In the genomic region with DNA sequence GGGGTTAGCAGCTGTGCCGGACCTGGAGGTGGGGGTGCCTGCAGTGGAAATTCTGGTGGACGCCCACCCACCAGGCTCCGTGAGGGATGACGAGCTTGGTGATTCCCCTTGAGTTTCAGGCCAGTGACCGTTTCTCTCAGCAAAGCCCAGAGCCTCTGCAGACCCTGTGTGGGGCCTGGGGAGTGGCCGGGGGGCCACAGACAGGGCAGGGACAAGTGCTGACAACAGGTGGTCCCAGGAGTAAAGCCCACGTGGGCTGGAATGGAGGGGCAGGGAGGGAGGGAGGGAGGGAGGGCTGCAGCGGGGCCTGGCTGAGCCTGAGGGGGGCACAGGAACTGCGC, we compare ENCODE assay signal across 19 cellular contexts. TPM values are rescaled to one million over a fixed set of nuclear protein-coding genes. Genes with fewer than 3 reads are reported as not detected.
DNase-seq lines count a peak whose midpoint lies in the region; ATAC-seq and TF ChIP-seq lines count a peak whose summit lies in the region.
"Had no signal": no experiment of that assay in that cellular context is flagged by ENCODE, and none has a peak within 500 bp of the region (broad histone marks: within the 10 kb centered on the region; RNA-seq: fewer than 3 reads in every experiment).

No MANE protein-coding gene starts in this region.

- BruUV-seq in Panc1 (replicated peaks; lab: Mats Ljungman, UMichigan), result no TSS peak

- no peak overlapping the region for H2BK5ac ChIP-seq in H9 (ENCODE audit: insufficient read length, low read length)

- H3K27ac Mint-ChIP-seq in H9, result peak overlapping the region in 1 of 3 experiments; percentile 83; a peak in 1 of 7 replicates
- H3K27ac Mint-ChIP-seq: CD4-positive, CD25-positive, alpha-beta regulatory T cell; IgD-negative memory B cell had no signal

- no peak overlapping the region for H3K27ac ChIP-seq in H9 (ENCODE audit: insufficient read length, low read depth, low read length)
- peak overlapping the region; percentile 61; the same call in 1 of the 2 replicates for H3K27ac ChIP-seq in Panc1 (ENCODE audit: low read length)
- H3K27ac ChIP-seq in right lobe of liver, result peak overlapping the region in 2 of 3 donors; percentile 11 to 29
- H3K27ac ChIP-seq in substantia nigra (ENCODE audit: low read depth, low read length, poor library complexity, severe bottlenecking), result peak overlapping the region; percentile 72
- H3K27ac ChIP-seq in SK-N-SH (ENCODE audit: low read depth in 2 of 2, low read length in 1 of 2), result no peak overlapping the region
- H3K27ac ChIP-seq: Peyer's patch had no signal

- H3K79me2 ChIP-seq in H9 (ENCODE audit: insufficient read depth, low read length) (peaks cover 6% of the 10 kb centered on the region; the same call in 1 of the 2 replicates), SK-N-SH (ENCODE audit: insufficient read depth) (peaks cover 73% of the 10 kb centered on the region)

- CTCF ChIA-PET in Panc1 (lab: Charles Lee) (no interaction called here), SK-N-SH (lab: Yijun Ruan, JAX) (interaction anchor here (1.3 to 2.2 kb wide), 2 partner anchors 18 to 165 kb away, joined by 4 to 5 read pairs; no protein-coding TSS in a partner anchor)

- no peaks in the 10 kb centered on the region for H3K27me3 Mint-ChIP-seq in H9 (ENCODE audit: low read depth)

- H3K9me3 ChIP-seq in H9 (ENCODE audit: control insufficient read depth, low read depth, low read length) (no peaks in the 10 kb centered on the region), Panc1 (ENCODE audit: control insufficient read depth, insufficient read depth, low read depth, low read length) (no peaks in the 10 kb centered on the region), right lobe of liver (no peaks in the 10 kb centered on the region), SK-N-SH (no peaks in the 10 kb centered on the region)
- H3K9me3 ChIP-seq: Peyer's patch had no signal

- H3T11ph ChIP-seq in H9 (ENCODE audit: low read length), result no peak overlapping the region

- no peak overlapping the region for H2AK5ac ChIP-seq in H9 (ENCODE audit: insufficient read length, low read length)

- H3K23ac ChIP-seq in H9 (ENCODE audit: insufficient read length, low read depth, low read length), result no peak overlapping the region

- H2BK15ac ChIP-seq in H9 (ENCODE audit: low read depth, low read length), result no peak overlapping the region

- intact Hi-C loops in Panc1 (cut with micrococcal nuclease; ENCODE audit: unreplicated experiment), result no loop called here
- intact Hi-C loops in right lobe of liver (cut with DNase I), result no loop called here

- no peak overlapping the region for H2BK12ac ChIP-seq in H9 (ENCODE audit: insufficient read length, low read depth, low read length)

- no peak overlapping the region for H4K91ac ChIP-seq in H9 (ENCODE audit: insufficient read length, low read depth, low read length)

- H3K4me1 ChIP-seq in H9 (ENCODE audit: insufficient read depth, low read length) (no peaks in the 10 kb centered on the region), Panc1 (ENCODE audit: control insufficient read depth, insufficient read depth, low read length) (peaks cover 85% of the 10 kb centered on the region), right lobe of liver (peaks cover 0 to 61% (median 26%) of the 10 kb centered on the region in 4 donors), SK-N-SH (ENCODE audit: control insufficient read depth in 1 of 2, insufficient read depth in 2 of 2, low read depth in 1 of 2, low read length in 1 of 2) (peaks cover 0 to 13% of the 10 kb centered on the region in 2 experiments; a peak in 1 of 4 replicates)

- peaks cover 32 to 37% (median 36%) of the 10 kb centered on the region in 3 experiments for H3K36me3 Mint-ChIP-seq in H9 (ENCODE audit: insufficient read depth in 1 of 3, low read depth in 3 of 3)
- H3K36me3 Mint-ChIP-seq: CD4-positive, CD25-positive, alpha-beta regulatory T cell had no signal

- H3F3A ChIP-seq in SK-N-SH (replicated peaks; ENCODE audit: insufficient read depth), result peaks cover 4% of the 10 kb centered on the region

- no peaks in the 10 kb centered on the region for H3K9me2 ChIP-seq in SK-N-SH

- no peak for DNase-seq in H9
- no peak for DNase-seq in Panc1 (ENCODE audit: low read depth, low spot score)
- DNase-seq in right lobe of liver, result no peak
- DNase-seq in substantia nigra (lab: John Stamatoyannopoulos, UW), result no peak
- DNase-seq in SK-N-SH, result no peak
- no peak for DNase-seq in GM20000 (ENCODE audit: low spot score)
- no peak for DNase-seq in NCI-H1417 (lab: John Stamatoyannopoulos, UW)
- DNase-seq: ACHN; AML-193; CD4-positive, CD25-positive, alpha-beta regulatory T cell; H7; Kasumi-1; MM.1S; NCI-H1092 treated with DMSO at 0.1 percent for 48 hours; NCI-H1694; NCI-H524; Peyer's patch; SIG-M5 had no signal

- peak overlapping the region; percentile 35; the same call in 1 of the 2 replicates for H3K14ac ChIP-seq in H9 (ENCODE audit: insufficient read depth, low read length)

- no peak for TF ChIP-seq POLR2A in right lobe of liver (IDR thresholded peaks at IDR 0.05)

- H3K9ac ChIP-seq in H9 (ENCODE audit: extremely low read depth, insufficient read length, low read length) (no peak overlapping the region), SK-N-SH (no peak overlapping the region)

- peaks cover 2% of the 10 kb centered on the region for H3K79me1 ChIP-seq in H9 (ENCODE audit: insufficient read depth, low read depth, low read length, poor library complexity, severe bottlenecking)

- no peaks in the 10 kb centered on the region for H3K27me3 ChIP-seq in H9 (ENCODE audit: insufficient read depth, low read length)
- no peaks in the 10 kb centered on the region for H3K27me3 ChIP-seq in Panc1 (ENCODE audit: control insufficient read depth, insufficient read depth, low read length)
- no peaks in the 10 kb centered on the region for H3K27me3 ChIP-seq in right lobe of liver
- no peaks in the 10 kb centered on the region for H3K27me3 ChIP-seq in SK-N-SH (ENCODE audit: insufficient read depth)
- H3K27me3 ChIP-seq: Peyer's patch had no signal

- no peak for TF ChIP-seq EP300 in SK-N-SH (IDR thresholded peaks at IDR 0.05; ENCODE audit: borderline replicate concordance in 1 of 2, low read depth in 1 of 2, low read length in 1 of 2)

- no peak overlapping the region for H4K8ac ChIP-seq in H9 (replicated peaks; ENCODE audit: insufficient read length, low read depth, low read length)

- no peak for TF ChIP-seq RAD21 in SK-N-SH (IDR thresholded peaks at IDR 0.05; ENCODE audit: low read length)

- H3K36me3 ChIP-seq in Panc1 (ENCODE audit: control insufficient read depth, insufficient read depth, low read length) (no peaks in the 10 kb centered on the region), right lobe of liver (peaks cover 0 to 14% (median 0%) of the 10 kb centered on the region in 4 donors), SK-N-SH (replicated peaks in 1 of 2; ENCODE audit: control insufficient read depth in 1 of 2, insufficient read depth in 2 of 2, low read length in 1 of 2) (peaks cover 0 to 5% of the 10 kb centered on the region in 2 experiments)
- H3K36me3 ChIP-seq: Peyer's patch had no signal

- no peak overlapping the region for H2BK120ac ChIP-seq in H9 (ENCODE audit: low read depth, low read length, poor library complexity, severe bottlenecking)

- no peaks in the 10 kb centered on the region for H4K20me1 ChIP-seq in H9 (ENCODE audit: control insufficient read depth, insufficient read depth, insufficient read length)
- peaks cover 55% of the 10 kb centered on the region for H4K20me1 ChIP-seq in SK-N-SH (ENCODE audit: insufficient read depth)

- POLR2A ChIA-PET in Panc1 (lab: Charles Lee), result no interaction called here
- POLR2A ChIA-PET in SK-N-SH (lab: Yijun Ruan, JAX), result interaction anchor here (0.6 kb wide), 1 partner anchor 305 kb away, joined by 4 read pairs; no protein-coding TSS in a partner anchor

- no peaks in the 10 kb centered on the region for H3K23me2 ChIP-seq in H9 (ENCODE audit: insufficient read length, low read depth, low read length, poor library complexity, severe bottlenecking)

- no peak overlapping the region for H4K5ac ChIP-seq in H9 (ENCODE audit: insufficient read length, low read depth, low read length)

- in situ Hi-C loops in Panc1 (cut with HindIII; ENCODE audit: low pct_unique_long_range_greater_than_20kb, low sequenced_read_pairs), result no loop called here

- ATAC-seq in Panc1 (no peak), right lobe of liver (no peak)

- H3K9me3 Mint-ChIP-seq in H9, result peaks cover 15 to 17% of the 10 kb centered on the region in 2 experiments

- no peak overlapping the region for H3K4ac ChIP-seq in H9 (ENCODE audit: low read depth, low read length)

- WGBS in H9 (ENCODE audit: extremely low coverage, insufficient read length, low lambda C conversion rate), result no CpG with 5 or more reads among the region's 9 CpGs
- WGBS in right lobe of liver (ENCODE audit: insufficient coverage, low coverage, low lambda C conversion rate, missing lambda C conversion rate), result no CpG with 5 or more reads among the region's 9 CpGs
- 94% methylated on average over 5 of the region's 9 CpGs for WGBS in SK-N-SH (ENCODE audit: low lambda C conversion rate)

- H3K4me3 ChIP-seq in Panc1 (ENCODE audit: low read depth in 2 of 2, low read length in 2 of 2) (peak overlapping the region in 1 of 2 experiments; percentile 24; a peak in 2 of 4 replicates), right lobe of liver (peak overlapping the region; percentile 69 to 91 (median 79)), SK-N-SH (ENCODE audit: low read depth in 2 of 2, low read length in 1 of 2) (no peak overlapping the region)

- no peak overlapping the region for H3K56ac ChIP-seq in H9 (ENCODE audit: insufficient read length, low read depth, low read length)

- H3K4me2 ChIP-seq in H9 (ENCODE audit: insufficient read depth, insufficient read length, low read length) (no peak overlapping the region), SK-N-SH (no peak overlapping the region)

- peaks cover 8 to 18% of the 10 kb centered on the region in 2 experiments for H3K4me1 Mint-ChIP-seq in H9

- no peak overlapping the region for H2BK20ac ChIP-seq in H9 (ENCODE audit: low read depth, low read length, poor library complexity, severe bottlenecking)

- TF ChIP-seq CTCF in H9 (conservative IDR thresholded peaks at IDR 0.05) (no peak), Panc1 (IDR thresholded peaks at IDR 0.05) (no peak), right lobe of liver (IDR thresholded peaks at IDR 0.05) (no peak), SK-N-SH (IDR thresholded peaks at IDR 0.05) (no peak), GM20000 (IDR thresholded peaks at IDR 0.05; ENCODE audit: extremely low read depth, missing control alignments) (no peak)

- H2AFZ ChIP-seq in H9 (ENCODE audit: low read length), result no peak overlapping the region
- H2AFZ ChIP-seq in SK-N-SH (ENCODE audit: low read depth), result no peak overlapping the region

- no peak overlapping the region for H3K18ac ChIP-seq in H9 (ENCODE audit: insufficient read length, low read depth, low read length)

- no peak overlapping the region for H3K4me3 Mint-ChIP-seq in H9
- H3K4me3 Mint-ChIP-seq: CD4-positive, CD25-positive, alpha-beta regulatory T cell; IgD-negative memory B cell had no signal

TF ChIP-seq in SK-N-SH, 30 proteins besides CTCF, POLR2A, EP300 and RAD21 (continues in another document):
- TF ChIP-seq POLR2AphosphoS5 (IDR thresholded peaks at IDR 0.05; ENCODE audit: low read depth, low read length), result no peak

RNA-seq across cellular contexts. Expression of a gene that starts 52.8 kb away (rescaled TPM):
- total RNA-seq in H9 (2021), result 232 and 234 TPM in 2 replicates
- 676 TPM for total RNA-seq in Panc1 (2021; ENCODE audit: unreplicated experiment)
- polyA plus RNA-seq in Panc1 (2012; ENCODE audit: insufficient read length), result 1,186 TPM
- 100 to 1,000 TPM; 261 to 487 (median 297) TPM for total RNA-seq in right lobe of liver
- 93.6 and 118 TPM in 2 replicates for polyA plus RNA-seq in SK-N-SH (2012; rRNA removed)
- polyA plus RNA-seq in SK-N-SH (2012; cell fraction: cytosol; rRNA removed), result 51.8 and 89.1 TPM in 2 replicates
- polyA plus RNA-seq in SK-N-SH (2012; cell fraction: nucleus; rRNA removed), result 287 and 525 TPM in 2 replicates

Comparison
In these comparisons a context has a peak if more than half of its experiments do, and no peak if none do; other contexts are left out.
1. H3K27ac ChIP-seq: peak in Panc1 (single experiment), right lobe of liver (2 of 3) and substantia nigra (single experiment); none in H9 (single experiment) and SK-N-SH (0 of 2).
2. H3K4me3 ChIP-seq: peak in right lobe of liver (3 of 3); none in SK-N-SH (0 of 2).